ENCODE assay signal across 25 cellular contexts in genomic region chr20:23063573-23063972, GRCh38. TPM values are rescaled to one million over a fixed set of nuclear protein-coding genes. Genes with fewer than 3 reads are reported as not detected.
A peak's percentile ranks its signal among the peaks of the same experiment; 100 is the strongest.
DNase-seq lines count a peak whose midpoint lies in the region; ATAC-seq, FAIRE-seq and TF ChIP-seq lines count a peak whose summit lies in the region.
"Had no signal": no experiment of that assay in that cellular context is flagged by ENCODE, and none has a peak within 500 bp of the region (broad histone marks: within the 10 kb centered on the region; RNA-seq: fewer than 3 reads in every experiment).

No MANE protein-coding gene starts in this region.

- FAIRE-seq in GM12878 (lab: Jason Lieb, UNC): peak; percentile 18
- FAIRE-seq: A204.1 had no signal

- H3K27ac ChIP-seq in BLaER1 (no peak overlapping the region), HL-60 (replicated peaks) (peak overlapping the region; percentile 38), GM12878 (ENCODE audit: control insufficient read depth, insufficient read depth) (no peak overlapping the region), ovary (no peak overlapping the region)
- H3K27ac ChIP-seq: KMS-11, SJCRH30 had no signal

- TF ChIP-seq CTCF in HL-60 (IDR thresholded peaks at IDR 0.05; ENCODE audit: insufficient read depth, low read length) (no peak), GM12878 (IDR thresholded peaks at IDR 0.05 in 2 of 3, conservative IDR thresholded peaks at IDR 0.05 in 1 of 3; ENCODE audit: control insufficient read depth in 2 of 3, extremely low read depth in 1 of 3, insufficient read depth in 1 of 3, low read depth in 3 of 3, low read length in 3 of 3) (no peak), fibroblast of pulmonary artery (IDR thresholded peaks at IDR 0.05; ENCODE audit: low read length, missing control alignments) (no peak), ovary (IDR thresholded peaks at IDR 0.05) (no peak)

- SMC1A ChIA-PET in GM12878 (lab: Charles Lee; ENCODE audit: uncharacterized antibody, unreplicated experiment): interaction anchor here (0.6 to 6.6 kb wide), 15 partner anchors 10 to 263 kb away, joined by 3 to 27 read pairs (median 4); partner anchors contain the start of gene CD93

- H3K4me1 ChIP-seq in BLaER1 (peaks cover 44% of the 10 kb centered on the region), GM12878 (ENCODE audit: control insufficient read depth, insufficient read depth, low read length) (no peaks in the 10 kb centered on the region), ovary (ENCODE audit: insufficient read depth) (peaks cover 8% of the 10 kb centered on the region)

- H3K4me2 ChIP-seq in BLaER1 (peak overlapping the region; percentile 70; the same call in 1 of the 2 replicates), GM12878 (ENCODE audit: control insufficient read depth, insufficient read depth) (no peak overlapping the region)
- H3K4me2 ChIP-seq: KMS-11 had no signal

- no peak overlapping the region for H2AFZ ChIP-seq in GM12878 (ENCODE audit: control insufficient read depth, low read depth, low read length)

- TF ChIP-seq POLR2A in GM12878 (IDR thresholded peaks at IDR 0.05; ENCODE audit: low read depth, low read length) (no peak), ovary (IDR thresholded peaks at IDR 0.05) (no peak)

- RAD21 ChIA-PET in GM12878 (lab: Charles Lee; ENCODE audit: unreplicated experiment): interaction anchor here (0.9 kb wide), 1 partner anchor 138 kb away, joined by 3 read pairs; no protein-coding TSS in a partner anchor

- POLR2A ChIA-PET in GM12878 (lab: Charles Lee): no interaction called here

- no peak overlapping the region for H3K4me3 ChIP-seq in BLaER1
- no peak overlapping the region for H3K4me3 ChIP-seq in HL-60 (replicated peaks; ENCODE audit: insufficient read depth, low read length)
- H3K4me3 ChIP-seq in GM12878: no peak overlapping the region
- H3K4me3 ChIP-seq in fibroblast of pulmonary artery (replicated peaks; ENCODE audit: low read depth, low read length): no peak overlapping the region
- H3K4me3 ChIP-seq in ovary: no peak overlapping the region
- H3K4me3 ChIP-seq: SJCRH30 had no signal

- no peaks in the 10 kb centered on the region for H3K79me2 ChIP-seq in GM12878 (ENCODE audit: control insufficient read depth, insufficient read depth, low read length)

- no TSS peak for BruUV-seq in GM12878 (replicated peaks; lab: Mats Ljungman, UMichigan)

- no peak for TF ChIP-seq RAD21 in GM12878 (IDR thresholded peaks at IDR 0.05; ENCODE audit: insufficient read depth, low read depth, low read length)

- H3K9ac ChIP-seq in BLaER1 (no peak overlapping the region), GM12878 (ENCODE audit: control insufficient read depth, insufficient read depth, low read length) (no peak overlapping the region)
- H3K9ac ChIP-seq: KMS-11 had no signal

- ATAC-seq in GM12878: no peak
- no peak for ATAC-seq in SK-N-SH treated with all-trans-retinoic acid at 6 μM for 48 hours
- ATAC-seq: PC-3, Right ventricle myocardium inferior had no signal

- 0% methylated on average over 2 of the region's 2 CpGs for WGBS in GM12878 (ENCODE audit: insufficient coverage, insufficient replicate concordance, low lambda C conversion rate, missing lambda C conversion rate)
- 81 to 91% (median 85%) methylated on average over 2 of the region's 2 CpGs for WGBS in ovary, 3 donors

- no peak for DNase-seq in HL-60 (ENCODE audit: low read depth in 1 of 2, low spot score in 1 of 2)
- no peak for DNase-seq in GM12878 (ENCODE audit: low read depth, low spot score)
- peak; percentile 50 for DNase-seq in fibroblast of pulmonary artery (ENCODE audit: low read depth)
- DNase-seq in NCI-H187 treated with DMSO at 0.1 percent for 48 hours (lab: John Stamatoyannopoulos, UW): no peak
- no peak for DNase-seq in NAMALWA (ENCODE audit: low spot score)
- DNase-seq in ovary: no peak
- DNase-seq: CD8-positive, alpha-beta memory T cell; DMS79 treated with DMSO at 0.1 percent for 48 hours; GOT3; HCEC 1CT; NCI-H2029 treated with DMSO at 0.1 percent for 48 hours; NCI-H446 treated with DMSO at 0.1 percent for 48 hours; NCI-H526; NCI-H82; NK-92 treated with Interleukin-12 subunit alpha and Interleukin-12 subunit beta, amount 100 ng/mL, for 24 hours; PC-3; SJCRH30; T-helper 1 cell had no signal

- H3K36me3 ChIP-seq in BLaER1 (no peaks in the 10 kb centered on the region), GM12878 (ENCODE audit: control insufficient read depth in 2 of 2, insufficient read depth in 2 of 2, low read length in 1 of 2) (no peaks in the 10 kb centered on the region), ovary (no peaks in the 10 kb centered on the region)
- H3K36me3 ChIP-seq: SJCRH30 had no signal

- H4K20me1 ChIP-seq in BLaER1: no peaks in the 10 kb centered on the region
- no peaks in the 10 kb centered on the region for H4K20me1 ChIP-seq in GM12878 (ENCODE audit: control insufficient read depth, insufficient read depth)

- CTCF ChIA-PET in GM12878 (lab: Yijun Ruan, JAX): interaction anchor here (0.7 to 3.6 kb wide), 7 partner anchors 10 to 171 kb away, joined by 3 to 19 read pairs (median 5); no protein-coding TSS in a partner anchor

- no peaks in the 10 kb centered on the region for H3K9me3 ChIP-seq in BLaER1
- H3K9me3 ChIP-seq in GM12878 (replicated peaks; ENCODE audit: control insufficient read depth, insufficient read depth, low read length): no peaks in the 10 kb centered on the region
- no peaks in the 10 kb centered on the region for H3K9me3 ChIP-seq in ovary
- H3K9me3 ChIP-seq: SJCRH30 had no signal

- in situ Hi-C loops in GM12878 (cut with MboI): no loop called here

- intact Hi-C loops in GM12878 (cut with micrococcal nuclease; ENCODE audit: unreplicated experiment) (loop anchor here (5.0 kb wide), 1 partner anchor 129 kb away; no protein-coding TSS in a partner anchor), ovary (cut with DNase I) (no loop called here)

- no peaks in the 10 kb centered on the region for H3K27me3 ChIP-seq in BLaER1
- H3K27me3 ChIP-seq in HL-60 (ENCODE audit: insufficient read depth, poor library complexity, severe bottlenecking): no peaks in the 10 kb centered on the region
- no peaks in the 10 kb centered on the region for H3K27me3 ChIP-seq in GM12878 (replicated peaks in 1 of 2; ENCODE audit: control insufficient read depth in 2 of 2, insufficient read depth in 2 of 2, low read length in 1 of 2)
- no peaks in the 10 kb centered on the region for H3K27me3 ChIP-seq in ovary
- H3K27me3 ChIP-seq: SJCRH30 had no signal

- no peak for TF ChIP-seq EP300 in GM12878 (IDR thresholded peaks at IDR 0.05; ENCODE audit: borderline replicate concordance in 1 of 2, control insufficient read depth in 1 of 2, low read depth in 2 of 2, low read length in 2 of 2)
- TF ChIP-seq EP300 in ovary (IDR thresholded peaks at IDR 0.05): no peak

RNA-seq across cellular contexts. Expression of gene THBD, which starts 14.1 kb away (rescaled TPM):
- not detected in 2 replicates for total RNA-seq in GM12878 (2013; cell fraction: nucleolus; rRNA removed)
- total RNA-seq in GM12878 (2014; rRNA removed): not detected in 2 replicates
- total RNA-seq in GM12878 (2014; rRNA removed; fragmentation: Illumina TruSeq; extraction: Trizol): not detected in 2 replicates
- 0.05 TPM in 1 of 2 replicates, not detected in the other for total RNA-seq in GM12878 (2021)
- not detected for polyA plus RNA-seq in GM12878 (2011; ENCODE audit: low read depth)
- not detected in 2 replicates for polyA plus RNA-seq in GM12878 (2011; rRNA removed)
- not detected in 2 replicates for polyA plus RNA-seq in GM12878 (2011; cell fraction: cytosol; rRNA removed)
- 0.03 TPM in 1 of 2 replicates, not detected in the other for polyA plus RNA-seq in GM12878 (2011; cell fraction: nucleus; rRNA removed)
- polyA plus RNA-seq in GM12878 (2012): not detected in 2 replicates
- not detected in 2 replicates for polyA plus RNA-seq in GM12878 (2014; fragmentation: Illumina TruSeq; extraction: Trizol)
- polyA plus RNA-seq in GM12878 (2014; fragmentation: Nextera tagmentation; extraction: Ambion mirVana): not detected
- polyA plus RNA-seq in GM12878 (2014; rRNA removed): not detected in 2 replicates
- not detected for polyA plus RNA-seq in GM12878 (2016; fragmentation: Nextera tagmentation; extraction: Ambion mirVana)
- polyA minus RNA-seq in GM12878 (2011; rRNA and poly(A)+ RNA removed): not detected in 2 replicates
- polyA minus RNA-seq in GM12878 (2011; cell fraction: cytosol; rRNA and poly(A)+ RNA removed): not detected in 2 replicates
- not detected in 2 replicates for polyA minus RNA-seq in GM12878 (2011; cell fraction: nucleus; rRNA and poly(A)+ RNA removed)
- total RNA-seq in ovary: 10 to 100 TPM in 3 of 7 donors, 1 to 10 TPM in 4; 2.5 to 29.3 (median 9.7) TPM
- 10 to 100 TPM in 1 of 2 donors, 1 to 10 TPM in 1; 7.3 to 24.0 TPM for polyA plus RNA-seq in ovary
- total RNA-seq: SJCRH30 had no signal
- polyA plus RNA-seq: CD8-positive, alpha-beta memory T cell; IgD-negative memory B cell had no signal

RNA-seq across cellular contexts. Expression of gene CD93, which starts 22.6 kb away (rescaled TPM):
- total RNA-seq in GM12878 (2013; cell fraction: nucleolus; rRNA removed): 1.5 and 1.8 TPM in 2 replicates
- total RNA-seq in GM12878 (2014; rRNA removed) (2.3 and 2.7 TPM in 2 replicates), GM12878 (2014; rRNA removed; fragmentation: Illumina TruSeq; extraction: Trizol) (1.3 TPM in 2 replicates), GM12878 (2021) (2.5 and 2.6 TPM in 2 replicates), ovary (10 to 100 TPM in 5 of 7 donors, 1 to 10 TPM in 2; 7.0 to 30.8 (median 18.3) TPM)
- polyA plus RNA-seq in GM12878 (2011; ENCODE audit: low read depth): 0.26 TPM
- polyA plus RNA-seq in GM12878 (2011; rRNA removed) (0.20 and 0.22 TPM in 2 replicates), GM12878 (2014; fragmentation: Illumina TruSeq; extraction: Trizol) (1.6 TPM in 2 replicates), GM12878 (2014; fragmentation: Nextera tagmentation; extraction: Ambion mirVana) (under 1 TPM; 0.35 to 0.55 TPM), GM12878 (2014; rRNA removed) (1.3 and 1.5 TPM in 2 replicates), GM12878 (2016; fragmentation: Nextera tagmentation; extraction: Ambion mirVana) (under 1 TPM; 0.27 to 0.30 TPM), ovary (10 to 100 TPM in 1 of 2 donors, 1 to 10 TPM in 1; 10.0 to 42.1 TPM)
- 0.15 and 0.17 TPM in 2 replicates for polyA plus RNA-seq in GM12878 (2011; cell fraction: cytosol; rRNA removed)
- 0.18 and 0.30 TPM in 2 replicates for polyA plus RNA-seq in GM12878 (2011; cell fraction: nucleus; rRNA removed)
- 0.24 and 0.28 TPM in 2 replicates for polyA plus RNA-seq in GM12878 (2012)
- polyA minus RNA-seq in GM12878 (2011; rRNA and poly(A)+ RNA removed): 0.26 and 0.29 TPM in 2 replicates
- 0.10 TPM in 1 of 2 replicates, not detected in the other for polyA minus RNA-seq in GM12878 (2011; cell fraction: cytosol; rRNA and poly(A)+ RNA removed)
- 0.12 and 0.29 TPM in 2 replicates for polyA minus RNA-seq in GM12878 (2011; cell fraction: nucleus; rRNA and poly(A)+ RNA removed)
- total RNA-seq: PC-3, SJCRH30 had no signal
- polyA plus RNA-seq: IgD-negative memory B cell had no signal

RNA-seq across cellular contexts. Expression of gene SSTR4, which starts 28.5 kb away (rescaled TPM):
- not detected in 2 replicates for total RNA-seq in GM12878 (2013; cell fraction: nucleolus; rRNA removed)
- total RNA-seq in GM12878 (2014; rRNA removed) (not detected in 2 replicates), GM12878 (2014; rRNA removed; fragmentation: Illumina TruSeq; extraction: Trizol) (not detected in 2 replicates), GM12878 (2021) (not detected in 2 replicates), ovary (under 1 TPM in 2 of 7 donors, not detected in 5; 0.15 to 0.69 TPM)
- not detected for polyA plus RNA-seq in GM12878 (2011; ENCODE audit: low read depth)
- polyA plus RNA-seq in GM12878 (2011; rRNA removed) (not detected in 2 replicates), GM12878 (2014; fragmentation: Illumina TruSeq; extraction: Trizol) (not detected in 2 replicates), GM12878 (2014; fragmentation: Nextera tagmentation; extraction: Ambion mirVana) (not detected), GM12878 (2014; rRNA removed) (not detected in 2 replicates), GM12878 (2016; fragmentation: Nextera tagmentation; extraction: Ambion mirVana) (not detected), ovary (not detected)
- polyA plus RNA-seq in GM12878 (2011; cell fraction: cytosol; rRNA removed): not detected in 2 replicates
- not detected in 2 replicates for polyA plus RNA-seq in GM12878 (2011; cell fraction: nucleus; rRNA removed)
- not detected in 2 replicates for polyA plus RNA-seq in GM12878 (2012)
- not detected in 2 replicates for polyA minus RNA-seq in GM12878 (2011; rRNA and poly(A)+ RNA removed)
- polyA minus RNA-seq in GM12878 (2011; cell fraction: cytosol; rRNA and poly(A)+ RNA removed): not detected in 2 replicates
- polyA minus RNA-seq in GM12878 (2011; cell fraction: nucleus; rRNA and poly(A)+ RNA removed): not detected in 2 replicates
- total RNA-seq: CD8-positive, alpha-beta memory T cell; PC-3; Right ventricle myocardium inferior; SJCRH30 had no signal
- polyA plus RNA-seq: CD14-positive monocyte; CD8-positive, alpha-beta memory T cell; IgD-negative memory B cell had no signal
